13 cellular contexts compared by ENCODE assay signal in the genomic region with DNA sequence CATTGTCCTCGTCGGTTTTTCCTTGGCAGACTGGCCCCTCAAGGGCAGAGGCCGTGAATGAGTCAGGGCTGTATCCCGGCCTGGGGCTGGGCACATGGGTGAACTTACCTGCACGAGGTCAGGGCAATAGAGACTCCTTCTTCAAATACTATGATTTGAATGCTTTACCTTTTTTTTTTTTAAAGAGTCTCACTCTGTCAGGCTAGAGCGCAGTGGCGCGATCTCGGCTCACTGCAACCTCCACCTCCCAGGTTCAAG. TPM values are rescaled to one million over a fixed set of nuclear protein-coding genes. Genes with fewer than 3 reads are reported as not detected.
DNase-seq lines count a peak whose midpoint lies in the region; ATAC-seq and TF ChIP-seq lines count a peak whose summit lies in the region.
"Had no signal": no experiment of that assay in that cellular context is flagged by ENCODE, and none has a peak within 500 bp of the region (broad histone marks: within the 10 kb centered on the region; RNA-seq: fewer than 3 reads in every experiment).

No MANE protein-coding gene starts in this region.

- H3K79me2 ChIP-seq in DOHH2 (ENCODE audit: control insufficient read depth, low read length): peaks cover 96% of the 10 kb centered on the region
- no peaks in the 10 kb centered on the region for H3K79me2 ChIP-seq in GM23248 (ENCODE audit: insufficient read depth)

- peaks cover 58% of the 10 kb centered on the region for H4K20me1 ChIP-seq in BLaER1
- peaks cover 15% of the 10 kb centered on the region; the same call in 1 of the 2 replicates for H4K20me1 ChIP-seq in DOHH2 (ENCODE audit: control insufficient read depth, insufficient read depth, low read depth, low read length)
- no peaks in the 10 kb centered on the region for H4K20me1 ChIP-seq in GM23248 (ENCODE audit: insufficient read depth)

- H3K27me3 ChIP-seq in BLaER1 (no peaks in the 10 kb centered on the region), DOHH2 (ENCODE audit: control insufficient read depth, low read length) (no peaks in the 10 kb centered on the region), lower lobe of right lung (ENCODE audit: low read depth) (no peaks in the 10 kb centered on the region), GM23248 (replicated peaks; ENCODE audit: insufficient read depth) (no peaks in the 10 kb centered on the region)
- H3K27me3 ChIP-seq: pancreas had no signal

- H3K36me3 Mint-ChIP-seq in activated B cell treated with CpG ODN at 0.5 μM for 24 hours (ENCODE audit: low read depth): peaks cover 84% of the 10 kb centered on the region

- H3K4me1 Mint-ChIP-seq in activated B cell treated with CpG ODN at 0.5 μM for 24 hours: peaks cover 90% of the 10 kb centered on the region

- H3K36me3 ChIP-seq in BLaER1: peaks cover 73% of the 10 kb centered on the region
- H3K36me3 ChIP-seq in DOHH2 (ENCODE audit: control insufficient read depth, low read length): peaks cover 81% of the 10 kb centered on the region
- no peaks in the 10 kb centered on the region for H3K36me3 ChIP-seq in lower lobe of right lung
- no peaks in the 10 kb centered on the region for H3K36me3 ChIP-seq in GM23248 (ENCODE audit: low read depth)
- H3K36me3 ChIP-seq: pancreas had no signal

- 59% methylated on average over 9 of the region's 9 CpGs for WGBS in GM23248 (ENCODE audit: low coverage in 1 of 2, low lambda C conversion rate in 2 of 2, missing lambda C conversion rate in 2 of 2), 2 experiments

- no peaks in the 10 kb centered on the region for H3K27me3 Mint-ChIP-seq in activated B cell treated with CpG ODN at 0.5 μM for 24 hours

- H3K27ac ChIP-seq in BLaER1: peak overlapping the region; percentile 98
- peak overlapping the region; percentile 99 for H3K27ac ChIP-seq in DOHH2 (ENCODE audit: low read depth, low read length)
- H3K27ac ChIP-seq in lower lobe of right lung: no peak overlapping the region
- H3K27ac ChIP-seq in GM23248: no peak overlapping the region
- H3K27ac ChIP-seq: pancreas had no signal

- no peak for TF ChIP-seq CTCF in DOHH2 (IDR thresholded peaks at IDR 0.05; ENCODE audit: low read depth, low read length, poor library complexity, severe bottlenecking)
- TF ChIP-seq CTCF in activated B cell treated with CpG ODN at 0.5 μM for 24 hours (IDR thresholded peaks at IDR 0.05): no peak
- no peak for TF ChIP-seq CTCF in lower lobe of right lung (IDR thresholded peaks at IDR 0.05)

- in situ Hi-C loops in GM23248 (cut with MboI): no loop called here

- H3K9ac ChIP-seq in BLaER1: peak overlapping the region; percentile 98
- no peak overlapping the region for H3K9ac ChIP-seq in GM23248

- intact Hi-C loops in activated B cell treated with CpG ODN at 0.5 μM for 24 hours (cut with micrococcal nuclease): no loop called here
- intact Hi-C loops in lower lobe of right lung (cut with DNase I): no loop called here

- H3K4me1 ChIP-seq in BLaER1 (peaks cover 72% of the 10 kb centered on the region), DOHH2 (ENCODE audit: control insufficient read depth, low read length) (peaks cover 85% of the 10 kb centered on the region), lower lobe of right lung (peaks cover 67% of the 10 kb centered on the region), GM23248 (ENCODE audit: insufficient read depth) (peaks cover 15% of the 10 kb centered on the region)
- H3K4me1 ChIP-seq: pancreas had no signal

- H3K4me3 ChIP-seq in BLaER1 (peak overlapping the region; percentile 93), DOHH2 (ENCODE audit: low read length) (peak overlapping the region; percentile 95), lower lobe of right lung (peak overlapping the region; percentile 57), GM23248 (no peak overlapping the region)
- H3K4me3 ChIP-seq: pancreas had no signal

- H3K9me2 ChIP-seq in DOHH2 (replicated peaks; ENCODE audit: control insufficient read depth, low read length) (no peaks in the 10 kb centered on the region), GM23248 (ENCODE audit: insufficient read depth) (no peaks in the 10 kb centered on the region)

- H3K9me3 ChIP-seq in BLaER1: no peaks in the 10 kb centered on the region
- H3K9me3 ChIP-seq in DOHH2 (ENCODE audit: control insufficient read depth, insufficient read depth, low read length): no peaks in the 10 kb centered on the region
- no peaks in the 10 kb centered on the region for H3K9me3 ChIP-seq in lower lobe of right lung
- H3K9me3 ChIP-seq in GM23248 (ENCODE audit: low read depth): no peaks in the 10 kb centered on the region
- H3K9me3 ChIP-seq: pancreas had no signal

- peak overlapping the region; percentile 79 for H3K4me3 Mint-ChIP-seq in activated B cell treated with CpG ODN at 0.5 μM for 24 hours

- ATAC-seq in activated B cell treated with CpG ODN at 0.5 μM for 24 hours (ENCODE audit: low read depth): no peak
- ATAC-seq in lower lobe of right lung: no peak
- ATAC-seq in HG03135 (IDR thresholded peaks at IDR 0.05; ENCODE audit: unreplicated experiment): no peak
- ATAC-seq in GM21526 (IDR thresholded peaks at IDR 0.05; ENCODE audit: low FRiP score, unreplicated experiment): no peak
- ATAC-seq: pancreas had no signal

- no peak overlapping the region for H2AFZ ChIP-seq in GM23248

- H3K27ac Mint-ChIP-seq in activated B cell treated with CpG ODN at 0.5 μM for 24 hours: peak overlapping the region; percentile 96

- CTCF ChIA-PET in activated B cell treated with CpG ODN at 0.5 μM for 24 hours (lab: Charles Lee): interaction anchor here (1.3 to 3.4 kb wide), 3 partner anchors 9 to 33 kb away, joined by 4 to 24 read pairs (median 6); no protein-coding TSS in a partner anchor

- H3K4me2 ChIP-seq in BLaER1: peak overlapping the region; percentile 98
- peak overlapping the region; percentile 94 for H3K4me2 ChIP-seq in DOHH2 (ENCODE audit: low read length)
- H3K4me2 ChIP-seq in GM23248 (ENCODE audit: unreplicated experiment): no peak overlapping the region

- POLR2A ChIA-PET in activated B cell treated with CpG ODN at 0.5 μM for 24 hours (lab: Charles Lee): interaction anchor here (4.5 to 25.3 kb wide), 6 partner anchors 4 to 33 kb away, joined by 53 to 662 read pairs (median 415); a partner anchor contains a TSS

- no peak for DNase-seq in activated B cell treated with CpG ODN at 0.5 μM for 24 hours
- DNase-seq in lower lobe of right lung: no peak
- no peak for DNase-seq in GM23248
- no peak for DNase-seq in NCI-H446 treated with DMSO at 0.1 percent for 48 hours (lab: John Stamatoyannopoulos, UW)
- DNase-seq: islet precursor cell, NCI-H1417 treated with DMSO at 0.1 percent for 48 hours had no signal

- H3K9me3 Mint-ChIP-seq in activated B cell treated with CpG ODN at 0.5 μM for 24 hours: no peaks in the 10 kb centered on the region

- peaks cover 68% of the 10 kb centered on the region for H3F3A ChIP-seq in DOHH2 (ENCODE audit: control insufficient read depth, insufficient read depth)
- H3F3A ChIP-seq in GM23248 (ENCODE audit: insufficient read depth): peaks cover 16% of the 10 kb centered on the region

RNA-seq across cellular contexts. Expression of a gene that starts 5.0 kb away (rescaled TPM):
- total RNA-seq in activated B cell treated with CpG ODN at 0.5 μM for 24 hours: 726 and 766 TPM in 2 replicates
- total RNA-seq in lower lobe of right lung: 544 TPM
- total RNA-seq in GM23248 (2014; rRNA removed; shearing (Covaris generic)): not detected in 2 replicates
- polyA plus RNA-seq in GM23248 (2016; fragmentation: Nextera tagmentation; extraction: Ambion mirVana): 0.36 and 0.74 TPM in 2 replicates
- total RNA-seq: NCI-H460 had no signal

RNA-seq across cellular contexts. Expression of a gene that starts 29.2 kb away (rescaled TPM):
- total RNA-seq in activated B cell treated with CpG ODN at 0.5 μM for 24 hours (0.93 and 1.2 TPM in 2 replicates), lower lobe of right lung (not detected)
- 0.32 TPM in 1 of 2 replicates, not detected in the other for total RNA-seq in GM23248 (2014; rRNA removed; shearing (Covaris generic))
- 0.11 TPM in 1 of 2 replicates, not detected in the other for polyA plus RNA-seq in GM23248 (2016; fragmentation: Nextera tagmentation; extraction: Ambion mirVana)
- total RNA-seq: epithelial cell of proximal tubule had no signal

Comparison
In these comparisons a context has a peak if more than half of its experiments do, and no peak if none do; other contexts are left out.
1. H3K27ac ChIP-seq: peak in BLaER1 (single experiment) and DOHH2 (single experiment); none in lower lobe of right lung (single experiment) and GM23248 (single experiment).
2. RNA of a gene that starts 5.0 kb away (total RNA-seq): 726 to 766 TPM in activated B cell treated with CpG ODN at 0.5 μM for 24 hours and 544 TPM in lower lobe of right lung (single experiment); not detected in GM23248; every median in the first group is over 100 times any median in the second.